ENCODE assay signal across 17 cellular contexts in genomic region chr2:191950132-191950885, GRCh38.
A peak's percentile ranks its signal among the peaks of the same experiment; 100 is the strongest.
DNase-seq lines count a peak whose midpoint lies in the region; TF ChIP-seq lines count a peak whose summit lies in the region.
"Had no signal": no experiment of that assay in that cellular context is flagged by ENCODE, and none has a peak within 500 bp of the region (broad histone marks: within the 10 kb centered on the region; RNA-seq: fewer than 3 reads in every experiment).

No MANE protein-coding gene starts in this region.

- TF ChIP-seq POLR2A in breast epithelium (IDR thresholded peaks at IDR 0.05), result no peak

- H3K9me3 Mint-ChIP-seq in MCF 10A (ENCODE audit: unreplicated experiment), result no peaks in the 10 kb centered on the region
- H3K9me3 Mint-ChIP-seq: activated B cell treated with CpG ODN at 0.5 μM for 24 hours; activated T-cell treated with anti-CD3 and anti-CD28 coated beads, Interleukin-2, amount 50 U/mL, for 4 hours; brain; mesothelial cell of epicardium had no signal

- no peak overlapping the region for H3K27ac Mint-ChIP-seq in MCF 10A (ENCODE audit: low read depth, unreplicated experiment)
- H3K27ac Mint-ChIP-seq: activated B cell treated with CpG ODN at 0.5 μM for 24 hours, brain, mesothelial cell of epicardium had no signal

- no peaks in the 10 kb centered on the region for H3K27me3 Mint-ChIP-seq in MCF 10A (ENCODE audit: insufficient read depth, unreplicated experiment)
- H3K27me3 Mint-ChIP-seq: activated B cell treated with CpG ODN at 0.5 μM for 24 hours had no signal

- no peak for TF ChIP-seq CTCF in MCF 10A (IDR thresholded peaks at IDR 0.05; ENCODE audit: unreplicated experiment)
- TF ChIP-seq CTCF in breast epithelium (IDR thresholded peaks at IDR 0.05), result no peak
- no peak for TF ChIP-seq CTCF in fibroblast of mammary gland (conservative IDR thresholded peaks at IDR 0.05; ENCODE audit: control insufficient read depth, insufficient read depth, low read depth, low read length)

- BruUV-seq in MCF 10A (replicated peaks; lab: Mats Ljungman, UMichigan), result no TSS peak

- no peak overlapping the region for H3K27ac ChIP-seq in breast epithelium
- H3K27ac ChIP-seq: gastrocnemius medialis, suprapubic skin had no signal

- intact Hi-C loops in MCF 10A (cut with micrococcal nuclease), result no loop called here
- intact Hi-C loops in breast epithelium (cut with DNase I; ENCODE audit: low total_unique reads), result no loop called here

- H3K4me3 ChIP-seq in breast epithelium, result no peak overlapping the region
- H3K4me3 ChIP-seq in fibroblast of mammary gland (ENCODE audit: control insufficient read depth, low read depth, low read length), result no peak overlapping the region
- no peak overlapping the region for H3K4me3 ChIP-seq in H7 (ENCODE audit: insufficient read depth, low read depth, low read length)
- H3K4me3 ChIP-seq: gastrocnemius medialis, suprapubic skin had no signal

- H3K27me3 ChIP-seq in breast epithelium (no peaks in the 10 kb centered on the region), H7 (ENCODE audit: control insufficient read depth, insufficient read depth, low read length) (no peaks in the 10 kb centered on the region)
- H3K27me3 ChIP-seq: gastrocnemius medialis, suprapubic skin had no signal

- no peaks in the 10 kb centered on the region for H3K36me3 ChIP-seq in breast epithelium
- no peaks in the 10 kb centered on the region for H3K36me3 ChIP-seq in H7 (replicated peaks; ENCODE audit: control insufficient read depth, insufficient read depth, low read length)
- H3K36me3 ChIP-seq: gastrocnemius medialis, suprapubic skin had no signal

- H3K4me1 Mint-ChIP-seq in MCF 10A (ENCODE audit: insufficient read depth, unreplicated experiment), result peaks cover 19% of the 10 kb centered on the region
- H3K4me1 Mint-ChIP-seq: activated B cell treated with CpG ODN at 0.5 μM for 24 hours, brain, mesothelial cell of epicardium had no signal

- CTCF ChIA-PET in MCF 10A (lab: Yijun Ruan, JAX), result interaction anchor here (0.6 kb wide), 2 partner anchors 8 to 53 kb away, joined by 3 read pairs; no protein-coding TSS in a partner anchor

- no peaks in the 10 kb centered on the region for H3K36me3 Mint-ChIP-seq in MCF 10A (ENCODE audit: insufficient read depth, unreplicated experiment)

- POLR2A ChIA-PET in MCF 10A (lab: Yijun Ruan, JAX), result interaction anchor here (0.6 kb wide), 1 partner anchor 18 kb away, joined by 4 read pairs; no protein-coding TSS in a partner anchor

- no peaks in the 10 kb centered on the region for H3K4me1 ChIP-seq in breast epithelium
- H3K4me1 ChIP-seq: gastrocnemius medialis, suprapubic skin had no signal

- no peak overlapping the region for H3K4me3 Mint-ChIP-seq in MCF 10A (ENCODE audit: unreplicated experiment)
- H3K4me3 Mint-ChIP-seq: activated B cell treated with CpG ODN at 0.5 μM for 24 hours; activated T-cell treated with anti-CD3 and anti-CD28 coated beads, Interleukin-2, amount 50 U/mL, for 4 hours; brain; mesothelial cell of epicardium had no signal

- no peaks in the 10 kb centered on the region for H3K9me3 ChIP-seq in breast epithelium
- H3K9me3 ChIP-seq: gastrocnemius medialis, suprapubic skin had no signal

- peak; percentile 30 for DNase-seq in MCF 10A (ENCODE audit: unreplicated experiment)
- DNase-seq in breast epithelium (ENCODE audit: low spot score in 2 of 2), result no peak
- peak; percentile 48 for DNase-seq in RKO (ENCODE audit: low spot score)
- peak; percentile 67 for DNase-seq in fibroblast of mammary gland (ENCODE audit: low read depth)
- DNase-seq in stromal cell of bone marrow (ENCODE audit: low read depth), result peak; percentile 26
- DNase-seq in NCI-H524 treated with DMSO at 0.1 percent for 48 hours (lab: John Stamatoyannopoulos, UW), result no peak
- DNase-seq in H7, result no peak
- no peak for DNase-seq in NCI-H82 (lab: John Stamatoyannopoulos, UW)
- DNase-seq: activated B cell treated with CpG ODN at 0.5 μM for 24 hours; activated T-cell treated with anti-CD3 and anti-CD28 coated beads, Interleukin-2, amount 50 U/mL, for 4 hours; AML-193; DND-41; gastrocnemius medialis; Right ventricle myocardium superior had no signal

Comparison
In these comparisons a context has a peak if more than half of its experiments do, and no peak if none do; other contexts are left out.
1. DNase-seq: peak in MCF 10A (single experiment), RKO (single experiment), fibroblast of mammary gland (single experiment) and stromal cell of bone marrow (single experiment); none in breast epithelium (0 of 2), NCI-H524 treated with DMSO at 0.1 percent for 48 hours (single experiment), H7 (single experiment) and NCI-H82 (single experiment).